8 cellular contexts compared by ENCODE assay signal in genomic region chr6:128520436-128521301, GRCh38. TPM values are rescaled to one million over a fixed set of nuclear protein-coding genes. Genes with fewer than 3 reads are reported as not detected.
DNase-seq lines count a peak whose midpoint lies in the region; FAIRE-seq and TF ChIP-seq lines count a peak whose summit lies in the region.

TSS of gene PTPRK (minus strand) at chr6:128520599. CDS start at chr6:128520358, 241 bp downstream.

- CTCF ChIA-PET in RWPE1 (lab: Yijun Ruan, JAX) = interaction anchor here (0.5 to 1.0 kb wide), 6 partner anchors 14 to 539 kb away, joined by 3 to 4 read pairs (median 3); no protein-coding TSS in a partner anchor

- POLR2A ChIA-PET in RWPE1 (lab: Yijun Ruan, JAX; ENCODE audit: low non-redundant PET) = interaction anchor here (0.9 to 1.2 kb wide), 2 partner anchors 109 to 665 kb away, joined by 3 read pairs; no protein-coding TSS in a partner anchor

- TF ChIP-seq CTCF in D721Med (IDR thresholded peaks at IDR 0.05; ENCODE audit: insufficient read depth, missing control alignments) (peak; percentile 31), GM20000 (IDR thresholded peaks at IDR 0.05; ENCODE audit: extremely low read depth, missing control alignments) (peak; percentile 29), RWPE1 (conservative IDR thresholded peaks at IDR 0.05; ENCODE audit: low read depth) (peak; percentile 88), subcutaneous adipose tissue (IDR thresholded peaks at IDR 0.05; ENCODE audit: low read depth) (no peak)

- no peak for FAIRE-seq in D721Med (lab: Jason Lieb, UNC)

- DNase-seq in D721Med (ENCODE audit: insufficient read length, low spot score) = peak; percentile 47
- peak; percentile 86 for DNase-seq in GM20000 (ENCODE audit: low spot score)
- peak; percentile 93 for DNase-seq in HT-29 (ENCODE audit: low spot score)
- peak; percentile 83 for DNase-seq in RWPE1 (ENCODE audit: low spot score)
- DNase-seq in activated naive CD4-positive, alpha-beta T cell treated with anti-CD3 and anti-CD28 coated beads, Interleukin-2, amount 50 U/mL, for 16 hours = peak; percentile 93
- DNase-seq in germinal center (ENCODE audit: low spot score) = peak; percentile 52
- DNase-seq in non-pigmented ciliary epithelial cell (ENCODE audit: low read depth) = peak; percentile 63

- peak within 1 kb of the TSS; percentile 97 for H3K27ac ChIP-seq in RWPE1

RNA-seq across cellular contexts. Expression of gene PTPRK, which starts in this region (rescaled TPM):
- 127 and 190 TPM in 2 replicates for total RNA-seq in HT-29 (2014; rRNA removed; shearing (Covaris generic))
- total RNA-seq in subcutaneous adipose tissue = 10 to 100 TPM; 21.6 to 31.0 (median 26.1) TPM

Comparison
In these comparisons a context has a peak if more than half of its experiments do, and no peak if none do; other contexts are left out.
1. Peak in every context shown above with its lines: DNase-seq and H3K27ac ChIP-seq.